1 cellular context compared by ENCODE assay signal in genomic region chr3:5186089-5186853, GRCh38.
TF ChIP-seq lines count a peak whose summit lies in the region.

No MANE protein-coding gene starts in this region.

TF ChIP-seq in K562, 482 proteins besides CTCF, POLR2A, EP300 and RAD21 (continued from another document and continues in another):
- TF ChIP-seq, protein P1, sequence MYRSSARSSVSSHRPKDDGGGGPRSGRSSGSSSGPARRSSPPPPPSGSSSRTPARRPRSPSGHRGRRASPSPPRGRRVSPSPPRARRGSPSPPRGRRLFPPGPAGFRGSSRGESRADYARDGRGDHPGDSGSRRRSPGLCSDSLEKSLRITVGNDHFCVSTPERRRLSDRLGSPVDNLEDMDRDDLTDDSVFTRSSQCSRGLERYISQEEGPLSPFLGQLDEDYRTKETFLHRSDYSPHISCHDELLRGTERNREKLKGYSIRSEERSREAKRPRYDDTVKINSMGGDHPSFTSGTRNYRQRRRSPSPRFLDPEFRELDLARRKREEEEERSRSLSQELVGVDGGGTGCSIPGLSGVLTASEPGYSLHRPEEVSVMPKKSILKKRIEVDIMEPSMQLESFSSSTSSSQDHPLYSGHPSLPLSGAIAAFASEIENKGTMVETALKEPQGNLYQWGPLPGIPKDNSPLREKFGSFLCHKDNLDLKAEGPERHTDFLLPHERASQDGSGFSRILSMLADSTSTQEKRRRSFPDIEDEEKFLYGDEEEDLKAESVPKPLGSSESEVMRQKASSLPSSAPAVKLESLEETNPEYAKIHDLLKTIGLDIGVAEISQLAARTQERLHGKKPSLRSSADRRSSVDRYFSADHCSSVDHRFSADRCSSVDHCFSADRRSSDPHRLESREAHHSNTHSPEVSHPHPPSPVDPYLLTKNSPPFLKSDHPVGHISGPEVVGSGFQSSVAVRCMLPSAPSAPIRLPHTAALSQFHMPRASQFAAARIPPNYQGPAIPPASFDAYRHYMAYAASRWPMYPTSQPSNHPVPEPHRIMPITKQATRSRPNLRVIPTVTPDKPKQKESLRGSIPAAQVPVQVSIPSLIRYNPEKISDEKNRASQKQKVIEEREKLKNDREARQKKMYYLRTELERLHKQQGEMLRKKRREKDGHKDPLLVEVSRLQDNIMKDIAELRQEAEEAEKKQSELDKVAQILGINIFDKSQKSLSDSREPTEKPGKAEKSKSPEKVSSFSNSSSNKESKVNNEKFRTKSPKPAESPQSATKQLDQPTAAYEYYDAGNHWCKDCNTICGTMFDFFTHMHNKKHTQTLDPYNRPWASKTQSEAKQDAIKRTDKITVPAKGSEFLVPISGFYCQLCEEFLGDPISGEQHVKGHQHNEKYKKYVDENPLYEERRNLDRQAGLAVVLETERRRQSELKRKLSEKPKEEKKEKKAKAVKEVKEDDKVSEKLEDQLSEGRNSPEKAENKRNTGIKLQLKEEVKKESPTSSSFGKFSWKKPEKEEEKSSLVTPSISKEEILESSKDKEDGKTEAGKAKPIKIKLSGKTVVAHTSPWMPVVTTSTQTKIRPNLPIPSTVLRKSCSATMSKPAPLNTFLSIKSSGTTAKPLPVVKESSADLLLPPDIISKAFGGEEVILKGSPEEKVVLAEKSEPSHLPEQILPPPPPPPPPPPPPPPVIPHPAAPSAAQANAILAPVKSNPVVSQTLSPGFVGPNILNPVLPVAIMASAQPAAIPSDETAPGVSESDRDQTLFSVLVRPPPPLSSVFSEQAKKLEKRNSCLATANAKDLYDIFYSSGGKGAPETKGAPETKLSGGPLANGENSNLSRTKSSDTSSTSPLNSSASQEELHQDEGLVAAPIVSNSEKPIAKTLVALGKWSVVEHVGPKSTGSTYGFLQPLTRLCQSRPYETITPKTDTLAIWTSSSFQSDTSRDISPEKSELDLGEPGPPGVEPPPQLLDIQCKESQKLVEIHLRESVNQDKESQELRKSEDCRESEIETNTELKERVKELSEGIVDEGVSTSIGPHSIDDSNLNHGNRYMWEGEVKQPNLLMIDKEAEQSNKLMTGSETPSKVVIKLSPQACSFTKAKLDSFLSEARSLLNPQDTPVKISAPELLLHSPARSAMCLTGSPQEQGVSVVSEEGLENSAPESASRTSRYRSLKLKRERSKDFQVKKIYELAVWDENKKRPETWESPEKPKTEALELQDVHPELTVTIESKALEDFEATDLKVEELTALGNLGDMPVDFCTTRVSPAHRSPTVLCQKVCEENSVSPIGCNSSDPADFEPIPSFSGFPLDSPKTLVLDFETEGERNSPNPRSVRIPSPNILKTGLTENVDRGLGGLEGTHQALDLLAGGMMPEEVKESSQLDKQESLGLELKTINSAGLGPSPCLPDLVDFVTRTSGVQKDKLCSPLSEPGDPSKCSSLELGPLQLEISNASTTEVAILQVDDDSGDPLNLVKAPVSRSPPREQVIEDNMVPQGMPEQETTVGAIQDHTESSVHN (IDR thresholded peaks at IDR 0.05; ENCODE audit: borderline replicate concordance in 1 of 2, low read depth in 1 of 2): peak in 1 of 2 experiments; percentile 48; a peak in 1 of 4 replicates
- TF ChIP-seq MGA (IDR thresholded peaks at IDR 0.05): peak; percentile 43
- no peak for TF ChIP-seq NCOR1 (IDR thresholded peaks at IDR 0.05)
- TF ChIP-seq DPF2 (IDR thresholded peaks at IDR 0.05): 0 out of 2 replicates have a peak, but pooled peaks have one; percentile 28
- TF ChIP-seq ZNF717 (CRISPR knock-in tag; IDR thresholded peaks at IDR 0.05): no peak
- TF ChIP-seq ZNF24 (IDR thresholded peaks at IDR 0.05): no peak
- TF ChIP-seq POLR2AphosphoS5 (IDR thresholded peaks at IDR 0.05; ENCODE audit: control insufficient read depth, insufficient read depth, low read depth, low read length): peak; percentile 42; the same call in 1 of the 2 replicates
- TF ChIP-seq NFRKB (IDR thresholded peaks at IDR 0.05; ENCODE audit: low read depth): no peak
- no peak for TF ChIP-seq TRIM28 (IDR thresholded peaks at IDR 0.05)
- TF ChIP-seq KAT7 (CRISPR knock-in tag; IDR thresholded peaks at IDR 0.05; ENCODE audit: borderline replicate concordance): peak; percentile 84; the same call in 1 of the 2 replicates
- no peak for TF ChIP-seq MTA3 (IDR thresholded peaks at IDR 0.05; ENCODE audit: borderline replicate concordance)
- no peak for TF ChIP-seq BCOR (IDR thresholded peaks at IDR 0.05)
- peak; percentile 49; the same call in 1 of the 2 replicates for TF ChIP-seq NBN (IDR thresholded peaks at IDR 0.05; ENCODE audit: low read depth)
- TF ChIP-seq MCM3 (IDR thresholded peaks at IDR 0.05): no peak
- no peak for TF ChIP-seq RBM39 (optimal IDR thresholded peaks at IDR 0.05; ENCODE audit: low read depth, low read length)
- TF ChIP-seq ZNF764 (CRISPR knock-in tag; IDR thresholded peaks at IDR 0.05; ENCODE audit: low read depth): no peak
- no peak for TF ChIP-seq SMARCA4 (IDR thresholded peaks at IDR 0.05)
- no peak for TF ChIP-seq GMEB1 (CRISPR knock-in tag; IDR thresholded peaks at IDR 0.05)
- no peak for TF ChIP-seq ZNF134 (CRISPR knock-in tag; conservative IDR thresholded peaks at IDR 0.05)
- TF ChIP-seq, protein P2, sequence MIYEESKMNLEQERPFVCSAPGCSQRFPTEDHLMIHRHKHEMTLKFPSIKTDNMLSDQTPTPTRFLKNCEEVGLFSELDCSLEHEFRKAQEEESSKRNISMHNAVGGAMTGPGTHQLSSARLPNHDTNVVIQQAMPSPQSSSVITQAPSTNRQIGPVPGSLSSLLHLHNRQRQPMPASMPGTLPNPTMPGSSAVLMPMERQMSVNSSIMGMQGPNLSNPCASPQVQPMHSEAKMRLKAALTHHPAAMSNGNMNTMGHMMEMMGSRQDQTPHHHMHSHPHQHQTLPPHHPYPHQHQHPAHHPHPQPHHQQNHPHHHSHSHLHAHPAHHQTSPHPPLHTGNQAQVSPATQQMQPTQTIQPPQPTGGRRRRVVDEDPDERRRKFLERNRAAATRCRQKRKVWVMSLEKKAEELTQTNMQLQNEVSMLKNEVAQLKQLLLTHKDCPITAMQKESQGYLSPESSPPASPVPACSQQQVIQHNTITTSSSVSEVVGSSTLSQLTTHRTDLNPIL (CRISPR knock-in tag; IDR thresholded peaks at IDR 0.05): 0 out of 2 replicates have a peak, but pooled peaks have one; percentile 58
- no peak for TF ChIP-seq LEF1 (IDR thresholded peaks at IDR 0.05)
- TF ChIP-seq GATAD2A (IDR thresholded peaks at IDR 0.05): no peak; the same call in 1 of the 2 replicates
- no peak for TF ChIP-seq SIN3A (IDR thresholded peaks at IDR 0.05; ENCODE audit: borderline replicate concordance in 2 of 2, control insufficient read depth in 1 of 2, low read depth in 2 of 2, low read length in 2 of 2)
- TF ChIP-seq PTBP1 (IDR thresholded peaks at IDR 0.05; ENCODE audit: low read depth, low read length): no peak
- no peak for TF ChIP-seq KLF16 (IDR thresholded peaks at IDR 0.05)
- TF ChIP-seq ZC3H11A (IDR thresholded peaks at IDR 0.05; ENCODE audit: low read depth, low read length): no peak
- TF ChIP-seq TAF1 (IDR thresholded peaks at IDR 0.05; ENCODE audit: control insufficient read depth, extremely low read depth, insufficient read depth, low read length, severe bottlenecking): no peak
- 0 out of 2 replicates have a peak, but pooled peaks have one; percentile 34 for TF ChIP-seq LCOR (CRISPR knock-in tag; IDR thresholded peaks at IDR 0.05)
- TF ChIP-seq NFYB (IDR thresholded peaks at IDR 0.05; ENCODE audit: extremely low read depth, insufficient read length): no peak
- TF ChIP-seq, protein P3, sequence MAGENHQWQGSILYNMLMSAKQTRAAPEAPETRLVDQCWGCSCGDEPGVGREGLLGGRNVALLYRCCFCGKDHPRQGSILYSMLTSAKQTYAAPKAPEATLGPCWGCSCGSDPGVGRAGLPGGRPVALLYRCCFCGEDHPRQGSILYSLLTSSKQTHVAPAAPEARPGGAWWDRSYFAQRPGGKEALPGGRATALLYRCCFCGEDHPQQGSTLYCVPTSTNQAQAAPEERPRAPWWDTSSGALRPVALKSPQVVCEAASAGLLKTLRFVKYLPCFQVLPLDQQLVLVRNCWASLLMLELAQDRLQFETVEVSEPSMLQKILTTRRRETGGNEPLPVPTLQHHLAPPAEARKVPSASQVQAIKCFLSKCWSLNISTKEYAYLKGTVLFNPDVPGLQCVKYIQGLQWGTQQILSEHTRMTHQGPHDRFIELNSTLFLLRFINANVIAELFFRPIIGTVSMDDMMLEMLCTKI (IDR thresholded peaks at IDR 0.05; ENCODE audit: partially characterized antibody): no peak
- TF ChIP-seq RCOR1 (IDR thresholded peaks at IDR 0.05; ENCODE audit: borderline replicate concordance in 1 of 2, low read depth in 2 of 2, low read length in 2 of 2): no peak
- TF ChIP-seq SMC3 (conservative IDR thresholded peaks at IDR 0.05; ENCODE audit: insufficient read depth, low read depth, low read length): no peak
- TF ChIP-seq CBX3 (IDR thresholded peaks at IDR 0.05; ENCODE audit: borderline replicate concordance in 1 of 2, low read length in 2 of 2): no peak
- no peak for TF ChIP-seq ZBTB8A (IDR thresholded peaks at IDR 0.05; ENCODE audit: partially characterized antibody)
- no peak for TF ChIP-seq NFIC (IDR thresholded peaks at IDR 0.05)
- TF ChIP-seq ZBED1 (IDR thresholded peaks at IDR 0.05): no peak
